8 cellular contexts compared by ENCODE assay signal in the genomic region with DNA sequence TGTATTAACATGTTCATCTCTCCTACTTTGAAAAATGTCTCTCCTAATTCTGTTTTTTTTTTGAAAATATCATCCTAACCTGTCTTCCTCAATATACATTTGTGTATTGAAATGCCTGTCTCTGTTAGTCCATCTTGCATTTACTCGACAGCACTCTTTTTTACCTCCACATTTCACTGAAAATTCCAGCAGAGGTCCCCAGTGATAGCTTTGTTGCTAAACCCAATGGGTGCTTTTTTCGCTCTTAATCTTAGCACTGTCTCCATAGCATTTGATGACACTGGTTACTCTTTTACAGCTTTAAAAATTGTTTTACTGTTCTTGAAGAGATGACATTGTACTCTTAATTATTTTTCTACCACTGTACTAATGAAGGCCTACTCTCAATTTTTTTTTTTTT. TPM values are rescaled to one million over a fixed set of nuclear protein-coding genes. Genes with fewer than 3 reads are reported as not detected.
DNase-seq lines count a peak whose midpoint lies in the region; ATAC-seq, FAIRE-seq and TF ChIP-seq lines count a peak whose summit lies in the region.

No MANE protein-coding gene starts in this region.

- no peak overlapping the region for H3K4me3 ChIP-seq in HL-60 (replicated peaks; ENCODE audit: insufficient read depth, low read length)
- no peak overlapping the region for H3K4me3 ChIP-seq in adipocyte (ENCODE audit: low read length)

- H3K9me3 ChIP-seq in adipocyte (ENCODE audit: control insufficient read depth, low read length), result no peaks in the 10 kb centered on the region

- H3K36me3 ChIP-seq in adipocyte (ENCODE audit: control insufficient read depth, insufficient read depth, low read length, severe bottlenecking), result no peaks in the 10 kb centered on the region

- H3K27ac ChIP-seq in HL-60 (replicated peaks), result no peak overlapping the region

- no peak for FAIRE-seq in GM12892 (lab: Jason Lieb, UNC)
- FAIRE-seq in urothelium cell line (lab: Jason Lieb, UNC), result no peak

- intact Hi-C loops in left colon (cut with DNase I, micrococcal nuclease), result no loop called here

- peak; percentile 27 for ATAC-seq in left colon
- ATAC-seq in GM21381 (IDR thresholded peaks at IDR 0.05; ENCODE audit: unreplicated experiment), result no peak

- peaks cover 18% of the 10 kb centered on the region for H3K4me1 ChIP-seq in adipocyte (ENCODE audit: control insufficient read depth, insufficient read depth, low read length)

- DNase-seq in CD1c-positive myeloid dendritic cell (ENCODE audit: extremely low spot score) (peak; percentile 30), HL-60 (ENCODE audit: low read depth in 1 of 2, low spot score in 1 of 2) (peak in 1 of 2 experiments; percentile 42), adipocyte (ENCODE audit: low read depth) (peak; percentile 65), left colon (no peak), GM12892 (ENCODE audit: insufficient read length) (no peak), urothelium cell line (ENCODE audit: low spot score) (no peak), GDM1 (lab: John Stamatoyannopoulos, UW) (no peak)

- no peaks in the 10 kb centered on the region for H3K27me3 ChIP-seq in HL-60 (ENCODE audit: insufficient read depth, poor library complexity, severe bottlenecking)
- H3K27me3 ChIP-seq in adipocyte (replicated peaks; ENCODE audit: control insufficient read depth, insufficient read depth, low read length), result no peaks in the 10 kb centered on the region

- no peak overlapping the region for H3K9ac ChIP-seq in adipocyte (ENCODE audit: low read length)

- peak; percentile 6 for TF ChIP-seq CTCF in HL-60 (IDR thresholded peaks at IDR 0.05; ENCODE audit: insufficient read depth, low read length)

- no peak for TF ChIP-seq POLR2A in GM12892 (IDR thresholded peaks at IDR 0.05; ENCODE audit: low read depth, low read length)

RNA-seq across cellular contexts. Expression of gene OSBPL9, which starts 10.8 kb away (rescaled TPM):
- 10 to 100 TPM; 51.2 to 52.2 TPM for total RNA-seq in left colon
- polyA plus RNA-seq in GM12892 (2012; ENCODE audit: missing spikeins), result 94.1 TPM

Comparison
In these comparisons a context has a peak if more than half of its experiments do, and no peak if none do; other contexts are left out.
1. DNase-seq: peak in CD1c-positive myeloid dendritic cell (single experiment) and adipocyte (single experiment); none in left colon (0 of 2), GM12892 (single experiment), urothelium cell line (single experiment) and GDM1 (single experiment).